19 cellular contexts compared by ENCODE assay signal in the genomic region with DNA sequence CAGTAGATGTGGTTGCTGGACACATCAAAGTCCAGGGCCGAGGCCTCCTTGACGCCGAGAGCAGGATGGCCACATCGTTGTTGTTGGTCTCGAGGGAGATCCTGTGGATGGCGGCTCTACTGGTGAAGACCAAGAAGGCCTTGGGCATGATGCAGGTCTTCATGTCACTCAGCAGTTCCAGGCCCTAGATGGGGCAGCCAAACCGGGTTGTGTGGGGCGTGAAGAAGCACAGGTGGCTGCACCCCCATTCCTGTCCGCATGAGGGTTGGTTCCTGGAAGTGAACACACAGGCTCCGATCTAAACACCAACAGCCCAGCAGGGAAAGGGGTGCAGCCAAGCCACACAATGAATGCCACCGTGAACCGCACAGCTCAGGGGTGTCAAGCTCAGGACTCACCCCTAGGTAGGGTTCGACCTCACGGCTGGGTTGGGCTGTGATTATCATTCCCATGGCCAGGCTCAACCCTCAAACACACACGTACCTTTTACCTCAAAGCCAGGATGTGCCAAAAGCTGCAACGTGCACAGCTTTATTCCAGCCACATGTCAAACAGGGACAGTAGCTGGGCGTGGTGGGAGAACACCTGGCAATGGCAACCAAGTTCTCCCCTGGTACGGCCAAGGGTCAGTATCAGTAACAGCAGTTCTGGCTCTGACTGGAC.
DNase-seq lines count a peak whose midpoint lies in the region; ATAC-seq and TF ChIP-seq lines count a peak whose summit lies in the region.
"Had no signal": no experiment of that assay in that cellular context is flagged by ENCODE, and none has a peak within 500 bp of the region (broad histone marks: within the 10 kb centered on the region; RNA-seq: fewer than 3 reads in every experiment).

No MANE protein-coding gene starts in this region.

- H3K4me1 Mint-ChIP-seq in activated B cell treated with CpG ODN at 0.5 μM for 24 hours: no peaks in the 10 kb centered on the region
- H3K4me1 Mint-ChIP-seq: B cell had no signal

- no peak overlapping the region for H3K18ac ChIP-seq in neuronal stem cell (ENCODE audit: low read length)

- H3K36me3 Mint-ChIP-seq in activated B cell treated with CpG ODN at 0.5 μM for 24 hours (ENCODE audit: low read depth): peaks cover 69% of the 10 kb centered on the region

- CTCF ChIA-PET in activated B cell treated with CpG ODN at 0.5 μM for 24 hours (lab: Charles Lee): interaction anchor here (2.0 kb wide), 1 partner anchor 11 kb away, joined by 4 read pairs; no protein-coding TSS in a partner anchor

- H3K4ac ChIP-seq in neuronal stem cell (ENCODE audit: low read length): no peak overlapping the region

- H3K4me1 ChIP-seq in neuronal stem cell (ENCODE audit: control insufficient read depth in 2 of 2, insufficient read depth in 1 of 2, low read depth in 1 of 2, low read length in 2 of 2) (no peaks in the 10 kb centered on the region), suprapubic skin (no peaks in the 10 kb centered on the region)

- no peak overlapping the region for H4K8ac ChIP-seq in neuronal stem cell (ENCODE audit: low read depth, low read length)

- no peak for TF ChIP-seq CTCF in activated B cell treated with CpG ODN at 0.5 μM for 24 hours (IDR thresholded peaks at IDR 0.05)
- TF ChIP-seq CTCF in suprapubic skin (IDR thresholded peaks at IDR 0.05): no peak

- peak; percentile 53 for DNase-seq in activated effector memory CD4-positive, alpha-beta T cell treated with anti-CD3 and anti-CD28 coated beads, Interleukin-2, amount 50 U/mL, for 16 hours
- no peak for DNase-seq in activated effector memory CD4-positive, alpha-beta T cell treated with Interleukin-2 at 50 U/mL for 16 hours
- DNase-seq in activated B cell treated with CpG ODN at 0.5 μM for 24 hours (peak; percentile 9), neuronal stem cell (ENCODE audit: low spot score) (no peak), suprapubic skin (ENCODE audit: low spot score in 2 of 2) (peak; percentile 49 to 57), SHP77 treated with DMSO at 0.1 percent for 48 hours (lab: John Stamatoyannopoulos, UW) (no peak)
- DNase-seq in central memory CD4-positive, alpha-beta T cell: no peak
- DNase-seq: 8988T, DND-41, GM23248, HCEC 1CT, NCI-H1092 treated with DMSO at 0.1 percent for 48 hours, NCI-H1694, NCI-H524, NCI-H82, OCI-M1, SIG-M5 had no signal

- H3K27me3 Mint-ChIP-seq in activated B cell treated with CpG ODN at 0.5 μM for 24 hours: no peaks in the 10 kb centered on the region
- H3K27me3 Mint-ChIP-seq: B cell had no signal

- no peak overlapping the region for H2BK15ac ChIP-seq in neuronal stem cell (ENCODE audit: low read length)

- no peak for ATAC-seq in activated B cell treated with CpG ODN at 0.5 μM for 24 hours (ENCODE audit: low read depth)
- ATAC-seq in GM19452 (IDR thresholded peaks at IDR 0.05; ENCODE audit: unreplicated experiment): no peak

- H3K9me3 Mint-ChIP-seq in activated B cell treated with CpG ODN at 0.5 μM for 24 hours: no peaks in the 10 kb centered on the region

- no peak overlapping the region for H2BK5ac ChIP-seq in neuronal stem cell (ENCODE audit: low read length)

- H3K14ac ChIP-seq in neuronal stem cell (ENCODE audit: low read length): peak overlapping the region; percentile 27

- TF ChIP-seq EP300 in suprapubic skin (IDR thresholded peaks at IDR 0.05): no peak

- H3K27ac ChIP-seq in neuronal stem cell (replicated peaks; ENCODE audit: low read length) (no peak overlapping the region), suprapubic skin (no peak overlapping the region)
- H3K27ac ChIP-seq: GM23248 had no signal

- H2AFZ ChIP-seq in neuronal stem cell (ENCODE audit: low read length): no peak overlapping the region
- H2AFZ ChIP-seq: GM23248 had no signal

- no peaks in the 10 kb centered on the region for H3K79me1 ChIP-seq in neuronal stem cell (ENCODE audit: low read depth, low read length)

- H2BK120ac ChIP-seq in neuronal stem cell (ENCODE audit: low read depth, low read length): no peak overlapping the region

- no peak overlapping the region for H4K91ac ChIP-seq in neuronal stem cell (ENCODE audit: low read depth, low read length, poor library complexity)

- TF ChIP-seq POLR2A in suprapubic skin (IDR thresholded peaks at IDR 0.05): no peak

- no peak overlapping the region for H3K23ac ChIP-seq in neuronal stem cell (ENCODE audit: low read depth, low read length, poor library complexity)

- no peak overlapping the region for H3K4me3 Mint-ChIP-seq in activated B cell treated with CpG ODN at 0.5 μM for 24 hours
- H3K4me3 Mint-ChIP-seq: B cell had no signal

- no peak overlapping the region for H2AK5ac ChIP-seq in neuronal stem cell (ENCODE audit: low read depth, low read length)

- no peak overlapping the region for H2BK12ac ChIP-seq in neuronal stem cell (ENCODE audit: low read length)

- H3K27me3 ChIP-seq in neuronal stem cell (ENCODE audit: control insufficient read depth in 3 of 3, insufficient read depth in 3 of 3, low read depth in 1 of 3, low read length in 3 of 3) (no peaks in the 10 kb centered on the region), suprapubic skin (no peaks in the 10 kb centered on the region)

- no peak overlapping the region for H3K9ac ChIP-seq in neuronal stem cell (ENCODE audit: low read depth, low read length, poor library complexity)
- H3K9ac ChIP-seq: GM23248 had no signal

- H3K4me3 ChIP-seq in neuronal stem cell (ENCODE audit: low read length in 2 of 2) (no peak overlapping the region), suprapubic skin (no peak overlapping the region)
- H3K4me3 ChIP-seq: GM23248 had no signal

- H3K9me3 ChIP-seq in neuronal stem cell (replicated peaks in 1 of 2; ENCODE audit: control insufficient read depth in 2 of 2, insufficient read depth in 1 of 2, low read depth in 1 of 2, low read length in 2 of 2): peaks cover 0 to 6% of the 10 kb centered on the region in 2 donors
- H3K9me3 ChIP-seq in suprapubic skin: no peaks in the 10 kb centered on the region

- no peak overlapping the region for H3K27ac Mint-ChIP-seq in activated B cell treated with CpG ODN at 0.5 μM for 24 hours
- H3K27ac Mint-ChIP-seq: B cell had no signal

- no peak overlapping the region for H3K4me2 ChIP-seq in neuronal stem cell (ENCODE audit: insufficient read depth, low read length, poor library complexity, severe bottlenecking)

- POLR2A ChIA-PET in activated B cell treated with CpG ODN at 0.5 μM for 24 hours (lab: Charles Lee): interaction anchor here (0.6 kb wide), 1 partner anchor 426 kb away, joined by 6 read pairs; no protein-coding TSS in a partner anchor

- intact Hi-C loops in activated B cell treated with CpG ODN at 0.5 μM for 24 hours (cut with micrococcal nuclease): no loop called here

- H3K36me3 ChIP-seq in neuronal stem cell (replicated peaks in 1 of 2; ENCODE audit: control insufficient read depth in 2 of 2, insufficient read depth in 2 of 2, low read length in 2 of 2) (peaks cover 14 to 24% of the 10 kb centered on the region in 2 donors), suprapubic skin (peaks cover 56% of the 10 kb centered on the region)

- no CpG with 5 or more reads among the region's 18 CpGs for WGBS in neuronal stem cell (ENCODE audit: extremely low coverage in 2 of 2, insufficient read length in 2 of 2, insufficient replicate concordance in 1 of 2), 2 donors
- WGBS in suprapubic skin: 91% methylated on average over 13 of the region's 18 CpGs

Comparison
In these comparisons a context has a peak if more than half of its experiments do, and no peak if none do; other contexts are left out.
1. DNase-seq: peak in activated effector memory CD4-positive, alpha-beta T cell treated with anti-CD3 and anti-CD28 coated beads, Interleukin-2, amount 50 U/mL, for 16 hours (single experiment), activated B cell treated with CpG ODN at 0.5 μM for 24 hours (single experiment) and suprapubic skin (2 of 2); none in activated effector memory CD4-positive, alpha-beta T cell treated with Interleukin-2 at 50 U/mL for 16 hours (single experiment), neuronal stem cell (single experiment), SHP77 treated with DMSO at 0.1 percent for 48 hours (single experiment) and central memory CD4-positive, alpha-beta T cell (single experiment).